In genomic region chr10:12214093-12214492, GRCh38 we compare ENCODE assay signal across 14 cellular contexts. TPM values are rescaled to one million over a fixed set of nuclear protein-coding genes. Genes with fewer than 3 reads are reported as not detected.
DNase-seq lines count a peak whose midpoint lies in the region; ATAC-seq, FAIRE-seq and TF ChIP-seq lines count a peak whose summit lies in the region.
"Had no signal": no experiment of that assay in that cellular context is flagged by ENCODE, and none has a peak within 500 bp of the region (broad histone marks: within the 10 kb centered on the region; RNA-seq: fewer than 3 reads in every experiment).

No MANE protein-coding gene starts in this region.

- no peaks in the 10 kb centered on the region for H3K27me3 ChIP-seq in astrocyte (ENCODE audit: insufficient read depth, low read length)
- no peaks in the 10 kb centered on the region for H3K27me3 ChIP-seq in uterus
- H3K27me3 ChIP-seq in heart left ventricle = no peaks in the 10 kb centered on the region
- H3K27me3 ChIP-seq: SJSA1, upper lobe of left lung had no signal

- H3K4me3 Mint-ChIP-seq in activated naive CD4-positive, alpha-beta T cell treated with anti-CD3 and anti-CD28 coated beads, Interleukin-2, amount 50 U/mL, for 24 hours = no peak overlapping the region
- H3K4me3 Mint-ChIP-seq in astrocyte (ENCODE audit: unreplicated experiment) (no peak overlapping the region), natural killer cell (no peak overlapping the region)

- intact Hi-C loops in natural killer cell (cut with micrococcal nuclease) = loop anchor here (1.0 to 2.0 kb wide), 2 partner anchors 497 to 689 kb away; no protein-coding TSS in a partner anchor
- intact Hi-C loops in uterus (cut with DNase I; ENCODE audit: low total_unique reads) = no loop called here
- intact Hi-C loops in heart left ventricle (cut with DNase I) = loop anchor here in 2 of 10 donors (2.0 to 10.0 kb wide), 2 partner anchors 441 to 497 kb away; no protein-coding TSS in a partner anchor

- DNase-seq in activated naive CD4-positive, alpha-beta T cell treated with Interleukin-2 at 50 U/mL for 16 hours = no peak
- DNase-seq in astrocyte (ENCODE audit: low read depth) = no peak
- no peak for DNase-seq in natural killer cell
- DNase-seq in uterus = no peak
- DNase-seq in heart left ventricle = no peak
- DNase-seq: DMS153, NCI-H187 treated with DMSO at 0.1 percent for 48 hours, upper lobe of left lung had no signal

- no peak overlapping the region for H2AFZ ChIP-seq in astrocyte (ENCODE audit: low read depth, low read length)

- no peak overlapping the region for H3K4me3 ChIP-seq in astrocyte (ENCODE audit: insufficient read depth, low read depth, low read length)
- no peak overlapping the region for H3K4me3 ChIP-seq in uterus
- H3K4me3 ChIP-seq in heart left ventricle = no peak overlapping the region
- H3K4me3 ChIP-seq: SJSA1 had no signal

- no peak for FAIRE-seq in astrocyte (lab: Jason Lieb, UNC)
- FAIRE-seq: endometrium, small intestine had no signal

- H3K9me3 Mint-ChIP-seq in activated naive CD4-positive, alpha-beta T cell treated with anti-CD3 and anti-CD28 coated beads, Interleukin-2, amount 50 U/mL, for 24 hours = no peaks in the 10 kb centered on the region
- H3K9me3 Mint-ChIP-seq in astrocyte (ENCODE audit: unreplicated experiment) (peaks cover 3% of the 10 kb centered on the region), natural killer cell (no peaks in the 10 kb centered on the region)

- TF ChIP-seq POLR2A in uterus (IDR thresholded peaks at IDR 0.05) = no peak
- TF ChIP-seq POLR2A in heart left ventricle (IDR thresholded peaks at IDR 0.05) = no peak

- H3K4me1 ChIP-seq in astrocyte (ENCODE audit: insufficient read depth, low read length) (no peaks in the 10 kb centered on the region), uterus (no peaks in the 10 kb centered on the region), heart left ventricle (peaks cover 0 to 21% (median 10%) of the 10 kb centered on the region in 12 donors)
- H3K4me1 ChIP-seq: SJSA1 had no signal

- WGBS in heart left ventricle, 4 donors = 84 to 93% (median 90%) methylated on average over 4 of the region's 4 CpGs

- ATAC-seq in natural killer cell (no peak), GM21528 (IDR thresholded peaks at IDR 0.05; ENCODE audit: low FRiP score, unreplicated experiment) (no peak), GM19324 (IDR thresholded peaks at IDR 0.05; ENCODE audit: low FRiP score, unreplicated experiment) (no peak), heart left ventricle (no peak)

- H3K27ac Mint-ChIP-seq in activated naive CD4-positive, alpha-beta T cell treated with anti-CD3 and anti-CD28 coated beads, Interleukin-2, amount 50 U/mL, for 24 hours = peak overlapping the region; percentile 79
- H3K27ac Mint-ChIP-seq in astrocyte (ENCODE audit: unreplicated experiment) (no peak overlapping the region), natural killer cell (peak overlapping the region; percentile 85 to 88)

- peaks cover 29% of the 10 kb centered on the region for H3K79me2 ChIP-seq in astrocyte (ENCODE audit: insufficient read depth, low read length)

- no peak overlapping the region for H3K4me2 ChIP-seq in astrocyte (ENCODE audit: low read length)

- TF ChIP-seq CTCF in astrocyte (IDR thresholded peaks at IDR 0.05; ENCODE audit: insufficient read depth, low read depth, low read length) = no peak
- TF ChIP-seq CTCF in natural killer cell (IDR thresholded peaks at IDR 0.05) = no peak
- TF ChIP-seq CTCF in uterus (IDR thresholded peaks at IDR 0.05) = no peak
- TF ChIP-seq CTCF in heart left ventricle (IDR thresholded peaks at IDR 0.05) = no peak

- H3K36me3 ChIP-seq in astrocyte (ENCODE audit: insufficient read depth, low read length) (peaks cover 46% of the 10 kb centered on the region), uterus (no peaks in the 10 kb centered on the region), heart left ventricle (peaks cover 0 to 82% (median 73%) of the 10 kb centered on the region in 9 donors)

- peaks cover 17% of the 10 kb centered on the region for H4K20me1 ChIP-seq in astrocyte (ENCODE audit: insufficient read depth, low read length)

- peaks cover 28% of the 10 kb centered on the region for H3K4me1 Mint-ChIP-seq in activated naive CD4-positive, alpha-beta T cell treated with anti-CD3 and anti-CD28 coated beads, Interleukin-2, amount 50 U/mL, for 24 hours
- peaks cover 6% of the 10 kb centered on the region for H3K4me1 Mint-ChIP-seq in astrocyte (ENCODE audit: low read depth, unreplicated experiment)
- H3K4me1 Mint-ChIP-seq in natural killer cell = peaks cover 18% of the 10 kb centered on the region in 2 donors

- peaks cover 16% of the 10 kb centered on the region for H3K36me3 Mint-ChIP-seq in activated naive CD4-positive, alpha-beta T cell treated with anti-CD3 and anti-CD28 coated beads, Interleukin-2, amount 50 U/mL, for 24 hours
- H3K36me3 Mint-ChIP-seq in astrocyte (ENCODE audit: low read depth, unreplicated experiment) (peaks cover 17% of the 10 kb centered on the region), natural killer cell (peaks cover 27% of the 10 kb centered on the region)

- H3K27me3 Mint-ChIP-seq in activated naive CD4-positive, alpha-beta T cell treated with anti-CD3 and anti-CD28 coated beads, Interleukin-2, amount 50 U/mL, for 24 hours = no peaks in the 10 kb centered on the region
- H3K27me3 Mint-ChIP-seq in astrocyte (ENCODE audit: low read depth, unreplicated experiment) (no peaks in the 10 kb centered on the region), natural killer cell (ENCODE audit: low read depth in 2 of 2) (no peaks in the 10 kb centered on the region)

- H3K27ac ChIP-seq in astrocyte (ENCODE audit: low read depth, low read length) (no peak overlapping the region), uterus (peak overlapping the region; percentile 26 to 54), heart left ventricle (peak overlapping the region in 2 of 12 donors; percentile 33 to 45)
- H3K27ac ChIP-seq: SJSA1 had no signal

- peak overlapping the region; percentile 24 for H3K9ac ChIP-seq in astrocyte (ENCODE audit: low read length)

- H3K9me3 ChIP-seq in astrocyte (ENCODE audit: insufficient read depth, low read depth, low read length) = no peaks in the 10 kb centered on the region
- H3K9me3 ChIP-seq in uterus = no peaks in the 10 kb centered on the region
- H3K9me3 ChIP-seq in heart left ventricle = no peaks in the 10 kb centered on the region
- H3K9me3 ChIP-seq: SJSA1, upper lobe of left lung had no signal

RNA-seq across cellular contexts. Expression of gene CDC123, which starts 18.1 kb away (rescaled TPM):
- 107 and 110 TPM in 2 replicates for total RNA-seq in astrocyte
- 10 to 100 TPM; 45.8 to 53.3 (median 47.6) TPM for total RNA-seq in natural killer cell
- 10 to 100 TPM in 3 of 4 donors, 1 to 10 TPM in 1; 6.2 to 95.5 (median 34.3) TPM for total RNA-seq in uterus
- total RNA-seq in heart left ventricle = 10 to 100 TPM; 40.6 to 62.0 (median 52.7) TPM
- polyA plus RNA-seq in heart left ventricle = 10 to 100 TPM; 21.9 to 66.3 TPM

RNA-seq across cellular contexts. Expression of gene NUDT5, which starts 18.4 kb away (rescaled TPM):
- total RNA-seq in astrocyte = 84.1 and 85.2 TPM in 2 replicates
- total RNA-seq in natural killer cell = 10 to 100 TPM; 25.7 to 39.1 (median 29.4) TPM
- total RNA-seq in uterus = 10 to 100 TPM; 15.6 to 39.0 (median 33.8) TPM
- 10 to 100 TPM in 4 of 9 donors, 1 to 10 TPM in 5; 5.0 to 23.3 (median 8.9) TPM for total RNA-seq in heart left ventricle
- 10 to 100 TPM in 1 of 2 donors, 1 to 10 TPM in 1; 9.2 to 20.2 TPM for polyA plus RNA-seq in heart left ventricle
